1 cellular context compared by ENCODE assay signal in the genomic region with DNA sequence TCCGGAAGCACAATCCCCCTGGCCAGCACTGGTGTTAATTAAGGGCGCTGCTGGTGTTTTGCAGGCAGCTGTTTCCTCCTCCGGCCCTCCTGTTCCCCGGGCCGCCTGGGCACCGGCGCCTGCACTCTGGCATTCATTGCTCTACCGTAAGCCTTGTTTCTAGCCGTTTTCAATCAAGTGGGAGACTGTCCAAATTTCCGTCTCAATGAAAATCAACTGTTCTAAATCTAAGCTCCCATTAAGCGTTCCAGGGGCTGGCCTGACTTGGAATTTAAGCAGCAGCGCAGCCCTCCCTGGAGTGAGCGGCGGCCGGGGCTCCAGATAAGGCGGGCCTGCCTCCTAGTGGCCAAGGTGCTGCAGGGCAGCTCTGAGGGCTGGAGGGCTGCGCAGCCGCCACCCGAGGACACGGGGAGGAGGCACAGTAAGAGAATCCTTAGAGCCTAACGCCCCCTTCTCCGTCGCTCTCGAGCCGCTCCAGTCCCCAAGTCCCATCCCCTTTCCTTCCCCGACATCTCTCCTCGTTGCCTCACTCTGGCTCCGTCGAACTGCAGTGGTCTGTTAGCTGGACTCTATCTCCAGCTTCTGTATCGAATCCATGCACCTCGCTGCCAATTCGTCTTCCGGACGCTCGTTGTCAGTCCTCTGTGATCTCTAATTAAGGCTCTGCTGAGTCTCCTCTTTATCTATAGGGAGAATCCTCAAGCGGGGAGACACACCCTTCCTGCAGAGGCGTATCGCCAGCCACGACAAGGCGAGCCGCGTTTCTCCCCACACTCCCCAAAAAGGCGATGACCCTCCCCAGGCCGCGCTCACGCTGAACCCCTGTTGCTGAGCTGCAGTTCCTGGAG.
TF ChIP-seq lines count a peak whose summit lies in the region.

No MANE protein-coding gene starts in this region.

TF ChIP-seq in GM12878, 131 proteins besides CTCF, POLR2A, EP300 and RAD21 (continued from another document):
- TF ChIP-seq, protein P1, sequence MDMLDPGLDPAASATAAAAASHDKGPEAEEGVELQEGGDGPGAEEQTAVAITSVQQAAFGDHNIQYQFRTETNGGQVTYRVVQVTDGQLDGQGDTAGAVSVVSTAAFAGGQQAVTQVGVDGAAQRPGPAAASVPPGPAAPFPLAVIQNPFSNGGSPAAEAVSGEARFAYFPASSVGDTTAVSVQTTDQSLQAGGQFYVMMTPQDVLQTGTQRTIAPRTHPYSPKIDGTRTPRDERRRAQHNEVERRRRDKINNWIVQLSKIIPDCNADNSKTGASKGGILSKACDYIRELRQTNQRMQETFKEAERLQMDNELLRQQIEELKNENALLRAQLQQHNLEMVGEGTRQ (IDR thresholded peaks at IDR 0.05; ENCODE audit: borderline replicate concordance, low read depth, low read length): no peak
- TF ChIP-seq BHLHE40 (IDR thresholded peaks at IDR 0.05; ENCODE audit: borderline replicate concordance in 1 of 2, low read depth in 2 of 2, low read length in 1 of 2) (0 out of 4 replicates have a peak, but pooled peaks have one; percentile 29 to 38), SMARCA5 (IDR thresholded peaks at IDR 0.05) (peak; percentile 95), IRF4 (IDR thresholded peaks at IDR 0.05; ENCODE audit: low read depth, low read length) (0 out of 2 replicates have a peak, but pooled peaks have one; percentile 46), NBN (IDR thresholded peaks at IDR 0.05) (peak; percentile 79), ZBED1 (IDR thresholded peaks at IDR 0.05; ENCODE audit: borderline replicate concordance) (no peak), YY1 (IDR thresholded peaks at IDR 0.05; ENCODE audit: low read depth, low read length) (peak; percentile 84), MEF2B (IDR thresholded peaks at IDR 0.05; ENCODE audit: partially characterized antibody, poor library complexity, severe bottlenecking) (no peak), RELA (IDR thresholded peaks at IDR 0.05; ENCODE audit: borderline replicate concordance, partially characterized antibody) (peak; percentile 22), MXI1 (IDR thresholded peaks at IDR 0.05; ENCODE audit: low read depth, low read length) (no peak), CHD2 (IDR thresholded peaks at IDR 0.05; ENCODE audit: borderline replicate concordance, low read depth, low read length) (0 out of 2 replicates have a peak, but pooled peaks have one; percentile 28), STAT3 (IDR thresholded peaks at IDR 0.05; ENCODE audit: low read depth, low read length) (no peak), HDGF (IDR thresholded peaks at IDR 0.05) (peak; percentile 76; the same call in 1 of the 2 replicates), BACH1 (IDR thresholded peaks at IDR 0.05; ENCODE audit: borderline replicate concordance) (0 out of 2 replicates have a peak, but pooled peaks have one; percentile 11), SIN3A (IDR thresholded peaks at IDR 0.05; ENCODE audit: low read depth, low read length) (0 out of 2 replicates have a peak, but pooled peaks have one; percentile 60), IKZF1 (conservative IDR thresholded peaks at IDR 0.05) (peak; percentile 79; the same call in 1 of the 2 replicates), NRF1 (conservative IDR thresholded peaks at IDR 0.05; ENCODE audit: low read depth, low read length) (peak; percentile 37), KDM1A (IDR thresholded peaks at IDR 0.05; ENCODE audit: borderline replicate concordance) (no peak), POU2F2 (IDR thresholded peaks at IDR 0.05; ENCODE audit: borderline replicate concordance, low read depth, low read length) (peak; percentile 70; the same call in 1 of the 3 replicates), LARP7 (IDR thresholded peaks at IDR 0.05) (0 out of 2 replicates have a peak, but pooled peaks have one; percentile 62), NFIC (IDR thresholded peaks at IDR 0.05; ENCODE audit: low read depth, low read length) (no peak), BCL11A (IDR thresholded peaks at IDR 0.05; ENCODE audit: low read depth, low read length) (no peak), ZNF622 (IDR thresholded peaks at IDR 0.05) (no peak), SUZ12 (IDR thresholded peaks at IDR 0.05; ENCODE audit: unreplicated experiment) (no peak), TCF12 (IDR thresholded peaks at IDR 0.05; ENCODE audit: low read depth, low read length) (0 out of 2 replicates have a peak, but pooled peaks have one; percentile 23), SP1 (IDR thresholded peaks at IDR 0.05; ENCODE audit: low read depth, low read length) (peak; percentile 9), CHD4 (IDR thresholded peaks at IDR 0.05) (no peak)
- TF ChIP-seq, protein P2, sequence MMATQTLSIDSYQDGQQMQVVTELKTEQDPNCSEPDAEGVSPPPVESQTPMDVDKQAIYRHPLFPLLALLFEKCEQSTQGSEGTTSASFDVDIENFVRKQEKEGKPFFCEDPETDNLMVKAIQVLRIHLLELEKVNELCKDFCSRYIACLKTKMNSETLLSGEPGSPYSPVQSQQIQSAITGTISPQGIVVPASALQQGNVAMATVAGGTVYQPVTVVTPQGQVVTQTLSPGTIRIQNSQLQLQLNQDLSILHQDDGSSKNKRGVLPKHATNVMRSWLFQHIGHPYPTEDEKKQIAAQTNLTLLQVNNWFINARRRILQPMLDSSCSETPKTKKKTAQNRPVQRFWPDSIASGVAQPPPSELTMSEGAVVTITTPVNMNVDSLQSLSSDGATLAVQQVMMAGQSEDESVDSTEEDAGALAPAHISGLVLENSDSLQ (IDR thresholded peaks at IDR 0.05): peak; percentile 30; the same call in 1 of the 2 replicates
- TF ChIP-seq, protein P3, sequence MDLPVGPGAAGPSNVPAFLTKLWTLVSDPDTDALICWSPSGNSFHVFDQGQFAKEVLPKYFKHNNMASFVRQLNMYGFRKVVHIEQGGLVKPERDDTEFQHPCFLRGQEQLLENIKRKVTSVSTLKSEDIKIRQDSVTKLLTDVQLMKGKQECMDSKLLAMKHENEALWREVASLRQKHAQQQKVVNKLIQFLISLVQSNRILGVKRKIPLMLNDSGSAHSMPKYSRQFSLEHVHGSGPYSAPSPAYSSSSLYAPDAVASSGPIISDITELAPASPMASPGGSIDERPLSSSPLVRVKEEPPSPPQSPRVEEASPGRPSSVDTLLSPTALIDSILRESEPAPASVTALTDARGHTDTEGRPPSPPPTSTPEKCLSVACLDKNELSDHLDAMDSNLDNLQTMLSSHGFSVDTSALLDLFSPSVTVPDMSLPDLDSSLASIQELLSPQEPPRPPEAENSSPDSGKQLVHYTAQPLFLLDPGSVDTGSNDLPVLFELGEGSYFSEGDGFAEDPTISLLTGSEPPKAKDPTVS (IDR thresholded peaks at IDR 0.05; ENCODE audit: low read depth, low read length): no peak
- TF ChIP-seq, protein P4, sequence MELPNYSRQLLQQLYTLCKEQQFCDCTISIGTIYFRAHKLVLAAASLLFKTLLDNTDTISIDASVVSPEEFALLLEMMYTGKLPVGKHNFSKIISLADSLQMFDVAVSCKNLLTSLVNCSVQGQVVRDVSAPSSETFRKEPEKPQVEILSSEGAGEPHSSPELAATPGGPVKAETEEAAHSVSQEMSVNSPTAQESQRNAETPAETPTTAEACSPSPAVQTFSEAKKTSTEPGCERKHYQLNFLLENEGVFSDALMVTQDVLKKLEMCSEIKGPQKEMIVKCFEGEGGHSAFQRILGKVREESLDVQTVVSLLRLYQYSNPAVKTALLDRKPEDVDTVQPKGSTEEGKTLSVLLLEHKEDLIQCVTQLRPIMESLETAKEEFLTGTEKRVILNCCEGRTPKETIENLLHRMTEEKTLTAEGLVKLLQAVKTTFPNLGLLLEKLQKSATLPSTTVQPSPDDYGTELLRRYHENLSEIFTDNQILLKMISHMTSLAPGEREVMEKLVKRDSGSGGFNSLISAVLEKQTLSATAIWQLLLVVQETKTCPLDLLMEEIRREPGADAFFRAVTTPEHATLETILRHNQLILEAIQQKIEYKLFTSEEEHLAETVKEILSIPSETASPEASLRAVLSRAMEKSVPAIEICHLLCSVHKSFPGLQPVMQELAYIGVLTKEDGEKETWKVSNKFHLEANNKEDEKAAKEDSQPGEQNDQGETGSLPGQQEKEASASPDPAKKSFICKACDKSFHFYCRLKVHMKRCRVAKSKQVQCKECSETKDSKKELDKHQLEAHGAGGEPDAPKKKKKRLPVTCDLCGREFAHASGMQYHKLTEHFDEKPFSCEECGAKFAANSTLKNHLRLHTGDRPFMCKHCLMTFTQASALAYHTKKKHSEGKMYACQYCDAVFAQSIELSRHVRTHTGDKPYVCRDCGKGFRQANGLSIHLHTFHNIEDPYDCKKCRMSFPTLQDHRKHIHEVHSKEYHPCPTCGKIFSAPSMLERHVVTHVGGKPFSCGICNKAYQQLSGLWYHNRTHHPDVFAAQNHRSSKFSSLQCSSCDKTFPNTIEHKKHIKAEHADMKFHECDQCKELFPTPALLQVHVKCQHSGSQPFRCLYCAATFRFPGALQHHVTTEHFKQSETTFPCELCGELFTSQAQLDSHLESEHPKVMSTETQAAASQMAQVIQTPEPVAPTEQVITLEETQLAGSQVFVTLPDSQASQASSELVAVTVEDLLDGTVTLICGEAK (IDR thresholded peaks at IDR 0.05; ENCODE audit: borderline replicate concordance): no peak
- TF ChIP-seq, protein P5, sequence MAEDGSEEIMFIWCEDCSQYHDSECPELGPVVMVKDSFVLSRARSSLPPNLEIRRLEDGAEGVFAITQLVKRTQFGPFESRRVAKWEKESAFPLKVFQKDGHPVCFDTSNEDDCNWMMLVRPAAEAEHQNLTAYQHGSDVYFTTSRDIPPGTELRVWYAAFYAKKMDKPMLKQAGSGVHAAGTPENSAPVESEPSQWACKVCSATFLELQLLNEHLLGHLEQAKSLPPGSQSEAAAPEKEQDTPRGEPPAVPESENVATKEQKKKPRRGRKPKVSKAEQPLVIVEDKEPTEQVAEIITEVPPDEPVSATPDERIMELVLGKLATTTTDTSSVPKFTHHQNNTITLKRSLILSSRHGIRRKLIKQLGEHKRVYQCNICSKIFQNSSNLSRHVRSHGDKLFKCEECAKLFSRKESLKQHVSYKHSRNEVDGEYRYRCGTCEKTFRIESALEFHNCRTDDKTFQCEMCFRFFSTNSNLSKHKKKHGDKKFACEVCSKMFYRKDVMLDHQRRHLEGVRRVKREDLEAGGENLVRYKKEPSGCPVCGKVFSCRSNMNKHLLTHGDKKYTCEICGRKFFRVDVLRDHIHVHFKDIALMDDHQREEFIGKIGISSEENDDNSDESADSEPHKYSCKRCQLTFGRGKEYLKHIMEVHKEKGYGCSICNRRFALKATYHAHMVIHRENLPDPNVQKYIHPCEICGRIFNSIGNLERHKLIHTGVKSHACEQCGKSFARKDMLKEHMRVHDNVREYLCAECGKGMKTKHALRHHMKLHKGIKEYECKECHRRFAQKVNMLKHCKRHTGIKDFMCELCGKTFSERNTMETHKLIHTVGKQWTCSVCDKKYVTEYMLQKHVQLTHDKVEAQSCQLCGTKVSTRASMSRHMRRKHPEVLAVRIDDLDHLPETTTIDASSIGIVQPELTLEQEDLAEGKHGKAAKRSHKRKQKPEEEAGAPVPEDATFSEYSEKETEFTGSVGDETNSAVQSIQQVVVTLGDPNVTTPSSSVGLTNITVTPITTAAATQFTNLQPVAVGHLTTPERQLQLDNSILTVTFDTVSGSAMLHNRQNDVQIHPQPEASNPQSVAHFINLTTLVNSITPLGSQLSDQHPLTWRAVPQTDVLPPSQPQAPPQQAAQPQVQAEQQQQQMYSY (CRISPR knock-in tag; IDR thresholded peaks at IDR 0.05): no peak
- TF ChIP-seq, protein P6, sequence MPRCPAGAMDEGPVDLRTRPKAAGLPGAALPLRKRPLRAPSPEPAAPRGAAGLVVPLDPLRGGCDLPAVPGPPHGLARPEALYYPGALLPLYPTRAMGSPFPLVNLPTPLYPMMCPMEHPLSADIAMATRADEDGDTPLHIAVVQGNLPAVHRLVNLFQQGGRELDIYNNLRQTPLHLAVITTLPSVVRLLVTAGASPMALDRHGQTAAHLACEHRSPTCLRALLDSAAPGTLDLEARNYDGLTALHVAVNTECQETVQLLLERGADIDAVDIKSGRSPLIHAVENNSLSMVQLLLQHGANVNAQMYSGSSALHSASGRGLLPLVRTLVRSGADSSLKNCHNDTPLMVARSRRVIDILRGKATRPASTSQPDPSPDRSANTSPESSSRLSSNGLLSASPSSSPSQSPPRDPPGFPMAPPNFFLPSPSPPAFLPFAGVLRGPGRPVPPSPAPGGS (IDR thresholded peaks at IDR 0.05; ENCODE audit: borderline replicate concordance, insufficient read depth, low read depth, low read length, poor library complexity, severe bottlenecking): no peak
- TF ChIP-seq, protein P7, sequence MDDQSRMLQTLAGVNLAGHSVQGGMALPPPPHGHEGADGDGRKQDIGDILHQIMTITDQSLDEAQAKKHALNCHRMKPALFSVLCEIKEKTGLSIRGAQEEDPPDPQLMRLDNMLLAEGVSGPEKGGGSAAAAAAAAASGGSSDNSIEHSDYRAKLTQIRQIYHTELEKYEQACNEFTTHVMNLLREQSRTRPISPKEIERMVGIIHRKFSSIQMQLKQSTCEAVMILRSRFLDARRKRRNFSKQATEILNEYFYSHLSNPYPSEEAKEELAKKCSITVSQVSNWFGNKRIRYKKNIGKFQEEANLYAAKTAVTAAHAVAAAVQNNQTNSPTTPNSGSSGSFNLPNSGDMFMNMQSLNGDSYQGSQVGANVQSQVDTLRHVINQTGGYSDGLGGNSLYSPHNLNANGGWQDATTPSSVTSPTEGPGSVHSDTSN (IDR thresholded peaks at IDR 0.05; ENCODE audit: insufficient replicate concordance, low read depth, low read length): peak; percentile 28
- TF ChIP-seq, protein P8, sequence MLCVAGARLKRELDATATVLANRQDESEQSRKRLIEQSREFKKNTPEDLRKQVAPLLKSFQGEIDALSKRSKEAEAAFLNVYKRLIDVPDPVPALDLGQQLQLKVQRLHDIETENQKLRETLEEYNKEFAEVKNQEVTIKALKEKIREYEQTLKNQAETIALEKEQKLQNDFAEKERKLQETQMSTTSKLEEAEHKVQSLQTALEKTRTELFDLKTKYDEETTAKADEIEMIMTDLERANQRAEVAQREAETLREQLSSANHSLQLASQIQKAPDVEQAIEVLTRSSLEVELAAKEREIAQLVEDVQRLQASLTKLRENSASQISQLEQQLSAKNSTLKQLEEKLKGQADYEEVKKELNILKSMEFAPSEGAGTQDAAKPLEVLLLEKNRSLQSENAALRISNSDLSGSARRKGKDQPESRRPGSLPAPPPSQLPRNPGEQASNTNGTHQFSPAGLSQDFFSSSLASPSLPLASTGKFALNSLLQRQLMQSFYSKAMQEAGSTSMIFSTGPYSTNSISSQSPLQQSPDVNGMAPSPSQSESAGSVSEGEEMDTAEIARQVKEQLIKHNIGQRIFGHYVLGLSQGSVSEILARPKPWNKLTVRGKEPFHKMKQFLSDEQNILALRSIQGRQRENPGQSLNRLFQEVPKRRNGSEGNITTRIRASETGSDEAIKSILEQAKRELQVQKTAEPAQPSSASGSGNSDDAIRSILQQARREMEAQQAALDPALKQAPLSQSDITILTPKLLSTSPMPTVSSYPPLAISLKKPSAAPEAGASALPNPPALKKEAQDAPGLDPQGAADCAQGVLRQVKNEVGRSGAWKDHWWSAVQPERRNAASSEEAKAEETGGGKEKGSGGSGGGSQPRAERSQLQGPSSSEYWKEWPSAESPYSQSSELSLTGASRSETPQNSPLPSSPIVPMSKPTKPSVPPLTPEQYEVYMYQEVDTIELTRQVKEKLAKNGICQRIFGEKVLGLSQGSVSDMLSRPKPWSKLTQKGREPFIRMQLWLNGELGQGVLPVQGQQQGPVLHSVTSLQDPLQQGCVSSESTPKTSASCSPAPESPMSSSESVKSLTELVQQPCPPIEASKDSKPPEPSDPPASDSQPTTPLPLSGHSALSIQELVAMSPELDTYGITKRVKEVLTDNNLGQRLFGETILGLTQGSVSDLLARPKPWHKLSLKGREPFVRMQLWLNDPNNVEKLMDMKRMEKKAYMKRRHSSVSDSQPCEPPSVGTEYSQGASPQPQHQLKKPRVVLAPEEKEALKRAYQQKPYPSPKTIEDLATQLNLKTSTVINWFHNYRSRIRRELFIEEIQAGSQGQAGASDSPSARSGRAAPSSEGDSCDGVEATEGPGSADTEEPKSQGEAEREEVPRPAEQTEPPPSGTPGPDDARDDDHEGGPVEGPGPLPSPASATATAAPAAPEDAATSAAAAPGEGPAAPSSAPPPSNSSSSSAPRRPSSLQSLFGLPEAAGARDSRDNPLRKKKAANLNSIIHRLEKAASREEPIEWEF (IDR thresholded peaks at IDR 0.05; ENCODE audit: insufficient replicate concordance, low read depth, low read length): no peak
TF ChIP-seq in GM12878: peak in this region for 21.
